ENCODE assay signal across 8 cellular contexts in the genomic region with DNA sequence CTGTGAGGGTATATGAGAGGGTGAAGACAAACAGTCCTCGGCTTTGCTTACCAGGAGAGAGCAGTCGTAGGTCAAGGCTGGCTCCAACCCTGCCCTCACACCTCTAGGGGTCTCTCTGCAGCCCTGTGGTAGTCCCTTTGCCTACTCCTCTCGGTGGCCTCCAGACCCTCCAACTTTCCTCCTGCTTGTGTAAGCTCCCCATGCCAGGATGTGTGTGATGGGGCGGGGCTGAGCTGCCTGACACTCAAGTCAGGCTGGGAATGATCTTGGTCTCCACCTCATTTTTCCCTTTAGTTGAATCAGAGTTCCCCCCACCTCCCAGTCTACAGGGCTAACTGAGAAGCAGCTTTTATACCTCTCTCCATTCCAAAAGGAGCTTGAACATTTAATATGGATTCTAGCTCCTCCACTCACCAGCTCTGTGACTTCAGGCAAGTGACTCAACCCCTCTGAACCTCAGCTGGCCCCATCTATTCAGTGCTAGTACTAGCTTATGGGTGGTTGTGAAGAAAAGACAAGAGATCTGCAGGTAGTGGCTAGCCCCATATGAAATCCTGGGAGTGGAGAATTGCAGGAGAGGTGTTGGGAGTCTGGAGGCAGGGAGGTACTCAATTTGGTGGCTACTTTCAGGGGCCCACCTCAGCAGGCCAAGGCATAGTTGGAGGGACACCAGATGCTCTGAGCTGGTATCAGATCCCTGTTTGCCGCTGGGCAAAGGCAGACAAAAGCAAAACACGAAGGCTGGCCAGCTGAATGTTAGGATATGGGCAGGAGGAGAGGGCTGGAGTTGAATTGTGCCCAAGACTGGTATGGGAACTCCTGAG. TPM values are rescaled to one million over a fixed set of nuclear protein-coding genes. Genes with fewer than 3 reads are reported as not detected.
DNase-seq lines count a peak whose midpoint lies in the region; ATAC-seq and TF ChIP-seq lines count a peak whose summit lies in the region.

No MANE protein-coding gene starts in this region.

- no peaks in the 10 kb centered on the region for H3K27me3 ChIP-seq in Loucy (ENCODE audit: insufficient read depth, low read length, poor library complexity, severe bottlenecking)
- H3K27me3 ChIP-seq in thoracic aorta (replicated peaks; ENCODE audit: insufficient read depth), result no peaks in the 10 kb centered on the region

- peaks cover 4% of the 10 kb centered on the region for H3K27me3 Mint-ChIP-seq in activated naive CD8-positive, alpha-beta T cell treated with anti-CD3 and anti-CD28 coated beads, Interleukin-2, amount 50 U/mL, for 24 hours
- H3K27me3 Mint-ChIP-seq in immature natural killer cell (ENCODE audit: low read depth in 3 of 3), result peaks cover 6 to 9% (median 7%) of the 10 kb centered on the region in 3 donors

- H3K9me3 ChIP-seq in Loucy (ENCODE audit: insufficient read depth, low read depth, low read length) (no peaks in the 10 kb centered on the region), thoracic aorta (no peaks in the 10 kb centered on the region)

- H3K4me3 ChIP-seq in Loucy (ENCODE audit: low read length, poor library complexity, severe bottlenecking), result peak overlapping the region; percentile 90
- peak overlapping the region; percentile 81 for H3K4me3 ChIP-seq in thoracic aorta

- peak; percentile 21 for ATAC-seq in activated naive CD8-positive, alpha-beta T cell treated with anti-CD3 and anti-CD28 coated beads, Interleukin-2, amount 50 U/mL, for 24 hours
- ATAC-seq in thoracic aorta (ENCODE audit: insufficient number of reproducible peaks, low FRiP score, low read depth), result no peak

- H3F3A ChIP-seq in Loucy (ENCODE audit: low read depth), result peaks cover 6% of the 10 kb centered on the region; the same call in 1 of the 2 replicates

- H2AFZ ChIP-seq in Loucy (ENCODE audit: low read length), result peak overlapping the region; percentile 92

- no peaks in the 10 kb centered on the region for H4K20me1 ChIP-seq in Loucy (ENCODE audit: insufficient read depth, low read length, poor library complexity, severe bottlenecking)

- H3K4me1 Mint-ChIP-seq in activated naive CD8-positive, alpha-beta T cell treated with anti-CD3 and anti-CD28 coated beads, Interleukin-2, amount 50 U/mL, for 24 hours, result peaks cover 46% of the 10 kb centered on the region
- H3K4me1 Mint-ChIP-seq in immature natural killer cell, result peaks cover 17 to 25% of the 10 kb centered on the region in 2 donors

- peak overlapping the region; percentile 37 to 98 for H3K27ac ChIP-seq in thoracic aorta

- peak overlapping the region; percentile 91 for H3K4me3 Mint-ChIP-seq in activated naive CD8-positive, alpha-beta T cell treated with anti-CD3 and anti-CD28 coated beads, Interleukin-2, amount 50 U/mL, for 24 hours
- peak overlapping the region; percentile 75 to 84 (median 81) for H3K4me3 Mint-ChIP-seq in immature natural killer cell

- peaks cover 19% of the 10 kb centered on the region for H3K36me3 Mint-ChIP-seq in activated naive CD8-positive, alpha-beta T cell treated with anti-CD3 and anti-CD28 coated beads, Interleukin-2, amount 50 U/mL, for 24 hours (ENCODE audit: low read depth)
- H3K36me3 Mint-ChIP-seq in immature natural killer cell, result no peaks in the 10 kb centered on the region

- peak overlapping the region; percentile 79 for H3K9ac ChIP-seq in Loucy (ENCODE audit: low read depth, low read length, poor library complexity, severe bottlenecking)

- TF ChIP-seq CTCF in Loucy (conservative IDR thresholded peaks at IDR 0.05; ENCODE audit: low read length), result peak; percentile 52
- TF ChIP-seq CTCF in thoracic aorta (IDR thresholded peaks at IDR 0.05), result no peak

- H3K36me3 ChIP-seq in Loucy (ENCODE audit: insufficient read depth, low read length), result no peaks in the 10 kb centered on the region
- peaks cover 5% of the 10 kb centered on the region for H3K36me3 ChIP-seq in thoracic aorta

- DNase-seq in stimulated activated naive CD4-positive, alpha-beta T cell treated with Interleukin-2 at 50 U/mL for 16 hours (lab: John Stamatoyannopoulos, UW), result peak; percentile 1
- no peak for DNase-seq in stimulated activated naive CD4-positive, alpha-beta T cell (lab: John Stamatoyannopoulos, UW)
- peak; percentile 24 for DNase-seq in activated naive CD8-positive, alpha-beta T cell treated with anti-CD3 and anti-CD28 coated beads, Interleukin-2, amount 50 U/mL, for 24 hours
- no peak for DNase-seq in immature natural killer cell
- DNase-seq in thoracic aorta (ENCODE audit: low spot score), result no peak
- DNase-seq in medulla oblongata (ENCODE audit: extremely low spot score), result no peak
- no peak for DNase-seq in KG1 (lab: John Stamatoyannopoulos, UW)

- H3K4me1 ChIP-seq in Loucy (ENCODE audit: insufficient read depth, low read length, poor library complexity, severe bottlenecking) (peaks cover 44% of the 10 kb centered on the region), thoracic aorta (ENCODE audit: control insufficient read depth in 1 of 2, low read depth in 2 of 2) (peaks cover 63 to 75% of the 10 kb centered on the region in 2 donors)

- H3K4me2 ChIP-seq in Loucy (ENCODE audit: low read depth, low read length, poor library complexity, severe bottlenecking), result peak overlapping the region; percentile 85

- no peaks in the 10 kb centered on the region for H3K9me3 Mint-ChIP-seq in activated naive CD8-positive, alpha-beta T cell treated with anti-CD3 and anti-CD28 coated beads, Interleukin-2, amount 50 U/mL, for 24 hours
- H3K9me3 Mint-ChIP-seq in immature natural killer cell, result no peaks in the 10 kb centered on the region

- H3K27ac Mint-ChIP-seq in activated naive CD8-positive, alpha-beta T cell treated with anti-CD3 and anti-CD28 coated beads, Interleukin-2, amount 50 U/mL, for 24 hours, result peak overlapping the region; percentile 88
- H3K27ac Mint-ChIP-seq in immature natural killer cell, result peak overlapping the region in 2 of 6 donors; percentile 28 to 60

- no peaks in the 10 kb centered on the region for H3K9me2 ChIP-seq in Loucy (replicated peaks; ENCODE audit: low read depth, low read length)

- H3K79me2 ChIP-seq in Loucy (ENCODE audit: insufficient read depth, low read length), result peaks cover 34% of the 10 kb centered on the region

RNA-seq across cellular contexts. Expression of gene SLC29A1, which starts 1.0 kb away (rescaled TPM):
- polyA plus RNA-seq in immature natural killer cell, result 1 to 10 TPM; 1.5 to 3.0 (median 1.8) TPM
- total RNA-seq in thoracic aorta, result 100 to 1,000 TPM; 132 to 172 TPM

RNA-seq across cellular contexts. Expression of gene MYMX, which starts 7.6 kb away (rescaled TPM):
- polyA plus RNA-seq in immature natural killer cell, result not detected
- total RNA-seq in thoracic aorta, result not detected

RNA-seq across cellular contexts. Expression of gene HSP90AB1, which starts 22.5 kb away (rescaled TPM):
- 100 to 1,000 TPM; 185 to 309 (median 280) TPM for polyA plus RNA-seq in immature natural killer cell
- total RNA-seq in thoracic aorta, result 100 to 1,000 TPM; 405 to 695 TPM

RNA-seq across cellular contexts. Expression of gene SLC35B2, which starts 33.0 kb away (rescaled TPM):
- polyA plus RNA-seq in immature natural killer cell, result 100 to 1,000 TPM in 1 of 3 donors, 10 to 100 TPM in 2; 64.1 to 119 (median 69.1) TPM
- total RNA-seq in thoracic aorta, result 10 to 100 TPM; 19.9 to 33.3 TPM

RNA-seq across cellular contexts. Expression of gene NFKBIE, which starts 41.0 kb away (rescaled TPM):
- polyA plus RNA-seq in immature natural killer cell, result 1 to 10 TPM; 3.8 to 8.4 (median 8.3) TPM
- total RNA-seq in thoracic aorta, result 10 to 100 TPM in 1 of 2 donors, 1 to 10 TPM in 1; 5.5 to 10.6 TPM

Comparison
In these comparisons a context has a peak if more than half of its experiments do, and no peak if none do; other contexts are left out.
1. DNase-seq: peak in stimulated activated naive CD4-positive, alpha-beta T cell treated with Interleukin-2 at 50 U/mL for 16 hours (single experiment) and activated naive CD8-positive, alpha-beta T cell treated with anti-CD3 and anti-CD28 coated beads, Interleukin-2, amount 50 U/mL, for 24 hours (single experiment); none in stimulated activated naive CD4-positive, alpha-beta T cell (0 of 6), immature natural killer cell (0 of 3), thoracic aorta (single experiment), medulla oblongata (single experiment) and KG1 (single experiment).